24 cellular contexts compared by ENCODE assay signal in the genomic region with DNA sequence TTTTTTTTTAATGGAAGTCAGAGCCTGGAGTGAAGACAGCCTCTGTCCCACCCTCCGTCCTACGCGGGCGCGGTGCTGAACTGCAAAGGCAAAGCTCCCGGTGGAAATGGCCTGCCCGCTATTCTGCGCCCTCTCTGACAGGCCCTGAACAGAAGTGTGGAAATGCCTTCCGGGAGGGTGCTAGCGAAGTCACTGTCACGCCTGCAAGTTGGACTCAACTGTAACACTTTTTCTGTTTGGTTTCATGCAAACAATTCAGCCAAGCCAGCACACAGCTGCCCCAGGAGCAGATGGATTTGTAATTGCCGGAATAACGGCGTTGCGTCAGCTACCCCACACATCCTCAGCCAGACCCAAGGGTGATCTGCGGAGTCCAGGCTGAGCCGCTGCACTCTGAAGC.
DNase-seq lines count a peak whose midpoint lies in the region; ATAC-seq, FAIRE-seq and TF ChIP-seq lines count a peak whose summit lies in the region.
"Had no signal": no experiment of that assay in that cellular context is flagged by ENCODE, and none has a peak within 500 bp of the region (broad histone marks: within the 10 kb centered on the region; RNA-seq: fewer than 3 reads in every experiment).

No MANE protein-coding gene starts in this region.

- H3K36me3 Mint-ChIP-seq in osteocyte (ENCODE audit: unreplicated experiment), result no peaks in the 10 kb centered on the region
- H3K36me3 Mint-ChIP-seq in effector memory CD8-positive, alpha-beta T cell (ENCODE audit: insufficient read depth), result no peaks in the 10 kb centered on the region
- H3K36me3 Mint-ChIP-seq: CD4-positive, CD25-positive, alpha-beta regulatory T cell had no signal

- no peaks in the 10 kb centered on the region for H3K27me3 ChIP-seq in right atrium auricular region
- H3K27me3 ChIP-seq: neutrophil had no signal

- no peak for ATAC-seq in effector memory CD8-positive, alpha-beta T cell (replicated peaks)
- ATAC-seq: esophagus mucosa, left colon had no signal

- H3K4me1 Mint-ChIP-seq in osteocyte (ENCODE audit: unreplicated experiment), result peaks cover 11% of the 10 kb centered on the region
- H3K4me1 Mint-ChIP-seq in effector memory CD8-positive, alpha-beta T cell (ENCODE audit: low read depth in 2 of 2), result no peaks in the 10 kb centered on the region
- H3K4me1 Mint-ChIP-seq: CD4-positive, CD25-positive, alpha-beta regulatory T cell had no signal

- H3K36me3 ChIP-seq in right atrium auricular region, result no peaks in the 10 kb centered on the region
- H3K36me3 ChIP-seq: neutrophil had no signal

- no peaks in the 10 kb centered on the region for H3K9me3 ChIP-seq in right atrium auricular region
- H3K9me3 ChIP-seq: neutrophil had no signal

- TF ChIP-seq CTCF in right atrium auricular region (IDR thresholded peaks at IDR 0.05) (no peak), fibroblast of mammary gland (conservative IDR thresholded peaks at IDR 0.05; ENCODE audit: control insufficient read depth, insufficient read depth, low read depth, low read length) (no peak), osteocyte (IDR thresholded peaks at IDR 0.05) (no peak)

- no peaks in the 10 kb centered on the region for H3K4me1 ChIP-seq in right atrium auricular region

- H3K4me3 Mint-ChIP-seq in osteocyte (ENCODE audit: unreplicated experiment), result no peak overlapping the region
- H3K4me3 Mint-ChIP-seq in effector memory CD8-positive, alpha-beta T cell, result no peak overlapping the region
- H3K4me3 Mint-ChIP-seq: activated naive CD4-positive, alpha-beta T cell treated with anti-CD3 and anti-CD28 coated beads for 36 hours; CD4-positive, CD25-positive, alpha-beta regulatory T cell had no signal

- FAIRE-seq in frontal cortex (lab: Jason Lieb, UNC), result no peak
- FAIRE-seq: G401.6 had no signal

- no peaks in the 10 kb centered on the region for H3K9me3 Mint-ChIP-seq in osteocyte (ENCODE audit: unreplicated experiment)
- no peaks in the 10 kb centered on the region for H3K9me3 Mint-ChIP-seq in effector memory CD8-positive, alpha-beta T cell
- H3K9me3 Mint-ChIP-seq: activated naive CD4-positive, alpha-beta T cell treated with anti-CD3 and anti-CD28 coated beads for 36 hours had no signal

- DNase-seq in cardiac septum (ENCODE audit: low spot score), result peak; percentile 63
- DNase-seq in right atrium auricular region (ENCODE audit: low spot score), result no peak
- DNase-seq in fibroblast of mammary gland (ENCODE audit: low read depth), result peak; percentile 28
- DNase-seq in osteocyte (ENCODE audit: extremely low spot score, unreplicated experiment), result peak; percentile 66
- no peak for DNase-seq in frontal cortex (ENCODE audit: low spot score in 2 of 2)
- no peak for DNase-seq in effector memory CD8-positive, alpha-beta T cell
- DNase-seq in activated CD4-positive, alpha-beta T cell treated with anti-CD3 and anti-CD28 coated beads for 48 hours, result no peak
- DNase-seq: activated CD4-positive, alpha-beta T cell treated with anti-CD3 and anti-CD28 coated beads, Interleukin-2, amount 50 U/mL, for 4 hours; activated naive CD4-positive, alpha-beta T cell treated with anti-CD3 and anti-CD28 coated beads for 36 hours; anterior cingulate cortex; CD4-positive, CD25-positive, alpha-beta regulatory T cell; DMS153; left colon; midbrain; MM.1S; NCI-H1436 treated with DMSO at 0.1 percent for 48 hours; NCI-H82; PC-9; T-helper 2 cell had no signal

- H3K4me3 ChIP-seq in right atrium auricular region (no peak overlapping the region), fibroblast of mammary gland (ENCODE audit: control insufficient read depth, low read depth, low read length) (no peak overlapping the region)
- H3K4me3 ChIP-seq: PC-9 had no signal

- intact Hi-C loops in cardiac septum (cut with DNase I), result no loop called here

- H3K27ac ChIP-seq in right atrium auricular region, result no peak overlapping the region
- H3K27ac ChIP-seq: HL-60, neutrophil, PC-9, VCaP had no signal

- H3K27me3 Mint-ChIP-seq in osteocyte (ENCODE audit: unreplicated experiment), result no peaks in the 10 kb centered on the region
- H3K27me3 Mint-ChIP-seq in effector memory CD8-positive, alpha-beta T cell, result peaks cover 5 to 12% of the 10 kb centered on the region in 2 donors
- H3K27me3 Mint-ChIP-seq: CD4-positive, CD25-positive, alpha-beta regulatory T cell had no signal

- no peak overlapping the region for H3K27ac Mint-ChIP-seq in osteocyte (ENCODE audit: unreplicated experiment)
- no peak overlapping the region for H3K27ac Mint-ChIP-seq in effector memory CD8-positive, alpha-beta T cell
- H3K27ac Mint-ChIP-seq: activated naive CD4-positive, alpha-beta T cell treated with anti-CD3 and anti-CD28 coated beads for 36 hours; CD4-positive, CD25-positive, alpha-beta regulatory T cell had no signal

Comparison
In these comparisons a context has a peak if more than half of its experiments do, and no peak if none do; other contexts are left out.
1. DNase-seq: peak in cardiac septum (single experiment), fibroblast of mammary gland (single experiment) and osteocyte (single experiment); none in right atrium auricular region (single experiment), frontal cortex (0 of 2), effector memory CD8-positive, alpha-beta T cell (0 of 3) and activated CD4-positive, alpha-beta T cell treated with anti-CD3 and anti-CD28 coated beads for 48 hours (single experiment).